Comparison of ENCODE assay signal across 8 cellular contexts in genomic region chr3:4985330-4986174, GRCh38. TPM values are rescaled to one million over a fixed set of nuclear protein-coding genes. Genes with fewer than 3 reads are reported as not detected.
DNase-seq lines count a peak whose midpoint lies in the region; ATAC-seq, FAIRE-seq and TF ChIP-seq lines count a peak whose summit lies in the region.

No MANE protein-coding gene starts in this region.

- H3K27me3 ChIP-seq in ACC112 (ENCODE audit: insufficient read depth, low read length), result no peaks in the 10 kb centered on the region
- H3K27me3 ChIP-seq in adipocyte (replicated peaks; ENCODE audit: control insufficient read depth, insufficient read depth, low read length), result no peaks in the 10 kb centered on the region
- no peaks in the 10 kb centered on the region for H3K27me3 ChIP-seq in keratinocyte (ENCODE audit: control insufficient read depth, extremely low read depth, insufficient read depth, low read length)
- no peaks in the 10 kb centered on the region for H3K27me3 ChIP-seq in stomach smooth muscle (ENCODE audit: control insufficient read depth in 1 of 2, insufficient read depth in 2 of 2, low read length in 2 of 2)

- H3K9me3 ChIP-seq in adipocyte (ENCODE audit: control insufficient read depth, low read length) (no peaks in the 10 kb centered on the region), keratinocyte (ENCODE audit: control insufficient read depth, low read depth, low read length) (no peaks in the 10 kb centered on the region), stomach smooth muscle (ENCODE audit: control insufficient read depth in 2 of 2, low read length in 2 of 2) (no peaks in the 10 kb centered on the region)

- peak overlapping the region; percentile 6; the same call in 1 of the 2 replicates for H3K4me3 ChIP-seq in ACC112 (ENCODE audit: low read depth, low read length)
- no peak overlapping the region for H3K4me3 ChIP-seq in adipocyte (ENCODE audit: low read length)
- peak overlapping the region in 2 of 3 experiments; percentile 11 to 29 for H3K4me3 ChIP-seq in keratinocyte (ENCODE audit: control insufficient read depth in 2 of 3, extremely low read depth in 1 of 3, insufficient read depth in 2 of 3, low read depth in 1 of 3, low read length in 3 of 3)
- H3K4me3 ChIP-seq in stomach smooth muscle (ENCODE audit: low read length in 2 of 2), result peak overlapping the region in 1 of 2 donors; percentile 31

- peak overlapping the region; percentile 53 for H3K4me2 ChIP-seq in keratinocyte (ENCODE audit: control insufficient read depth, extremely low read depth, insufficient read depth, low read depth, low read length)

- ATAC-seq in HG02798 (IDR thresholded peaks at IDR 0.05; ENCODE audit: poor library complexity, unreplicated experiment), result no peak

- H3K4me1 ChIP-seq in ACC112 (ENCODE audit: control insufficient read depth, insufficient read depth, low read length, unreplicated experiment), result peaks cover 58% of the 10 kb centered on the region
- peaks cover 69% of the 10 kb centered on the region for H3K4me1 ChIP-seq in adipocyte (ENCODE audit: control insufficient read depth, insufficient read depth, low read length)
- peaks cover 59% of the 10 kb centered on the region for H3K4me1 ChIP-seq in keratinocyte (ENCODE audit: control insufficient read depth, extremely low read depth, insufficient read depth, low read length)
- peaks cover 54% of the 10 kb centered on the region for H3K4me1 ChIP-seq in stomach smooth muscle (ENCODE audit: control insufficient read depth, insufficient read depth, low read length)

- peaks cover 24% of the 10 kb centered on the region for H3K36me3 ChIP-seq in ACC112 (ENCODE audit: insufficient read depth, low read length)
- peaks cover 21% of the 10 kb centered on the region for H3K36me3 ChIP-seq in adipocyte (ENCODE audit: control insufficient read depth, insufficient read depth, low read length, severe bottlenecking)
- peaks cover 10 to 18% of the 10 kb centered on the region in 2 experiments for H3K36me3 ChIP-seq in keratinocyte (ENCODE audit: control insufficient read depth in 2 of 2, extremely low read depth in 1 of 2, insufficient read depth in 2 of 2, low read length in 2 of 2)
- H3K36me3 ChIP-seq in stomach smooth muscle (ENCODE audit: control insufficient read depth in 2 of 2, insufficient read depth in 2 of 2, low read length in 2 of 2), result peaks cover 17 to 28% of the 10 kb centered on the region in 2 donors

- H3K79me2 ChIP-seq in ACC112 (ENCODE audit: control insufficient read depth, insufficient read depth, low read length, unreplicated experiment) (peaks cover 40% of the 10 kb centered on the region), keratinocyte (ENCODE audit: control insufficient read depth, insufficient read depth, low read length) (peaks cover 35% of the 10 kb centered on the region)

- H4K20me1 ChIP-seq in keratinocyte (ENCODE audit: control insufficient read depth, extremely low read depth, insufficient read depth, low read length), result no peaks in the 10 kb centered on the region

- no peaks in the 10 kb centered on the region for H3K9me1 ChIP-seq in keratinocyte (ENCODE audit: control insufficient read depth, extremely low read depth, insufficient read depth, low read length)

- dilution Hi-C loops in keratinocyte (cut with MboI; ENCODE audit: extremely low pct_ligation_motif_present, low sequenced_read_pairs), result loop anchor here (10.0 kb wide), 1 partner anchor 271 kb away; no protein-coding TSS in a partner anchor

- H2AFZ ChIP-seq in ACC112 (ENCODE audit: low read length, unreplicated experiment), result no peak overlapping the region
- no peak overlapping the region for H2AFZ ChIP-seq in keratinocyte (ENCODE audit: control insufficient read depth, low read length)

- H3K27ac ChIP-seq in ACC112 (ENCODE audit: low read depth, low read length), result peak overlapping the region; percentile 96
- peak overlapping the region; percentile 88 for H3K27ac ChIP-seq in keratinocyte (ENCODE audit: control insufficient read depth, insufficient read depth, low read length)
- H3K27ac ChIP-seq in stomach smooth muscle (ENCODE audit: low read length), result peak overlapping the region; percentile 96

- H3K9ac ChIP-seq in adipocyte (ENCODE audit: low read length) (no peak overlapping the region), keratinocyte (ENCODE audit: control insufficient read depth, extremely low read depth, insufficient read depth, low read length) (peak overlapping the region; percentile 100), stomach smooth muscle (ENCODE audit: low read length in 2 of 2) (peak overlapping the region in 1 of 2 donors; percentile 70)

- DNase-seq in HK-2 (ENCODE audit: unreplicated experiment) (peak; percentile 76), adipocyte (ENCODE audit: low read depth) (peak; percentile 54), keratinocyte (ENCODE audit: low read depth, low spot score) (no peak), AG08396 (ENCODE audit: low spot score) (no peak), iPS-NIHi11 (ENCODE audit: low spot score) (no peak)

- FAIRE-seq in keratinocyte (lab: Jason Lieb, UNC), result peak; percentile 32

- no peak for TF ChIP-seq CTCF in keratinocyte (optimal IDR thresholded peaks at IDR 0.05 in 1 of 3, IDR thresholded peaks at IDR 0.05 in 1 of 3, conservative IDR thresholded peaks at IDR 0.05 in 1 of 3; ENCODE audit: extremely low read depth in 1 of 3, insufficient read depth in 2 of 3, low read length in 3 of 3)

RNA-seq across cellular contexts. Expression of gene BHLHE40, which starts 6.3 kb away (rescaled TPM):
- 73.9 to 95.7 TPM (median 74.3 TPM) in 3 replicates for polyA plus RNA-seq in keratinocyte
- 84.5 TPM for polyA plus RNA-seq in keratinocyte (2011; ENCODE audit: low read depth)
- 52.6 and 66.7 TPM in 2 replicates for polyA plus RNA-seq in keratinocyte (2011; cell fraction: cytosol; rRNA removed)
- polyA plus RNA-seq in keratinocyte (2011; cell fraction: nucleus; rRNA removed), result 296 and 339 TPM in 2 replicates
- 87.7 and 181 TPM in 2 replicates for polyA plus RNA-seq in keratinocyte (2012; ENCODE audit: low replicate concordance)
- 73.6 to 138 TPM (median 96.1 TPM) in 3 replicates for polyA minus RNA-seq in keratinocyte
- polyA minus RNA-seq in keratinocyte (2011; cell fraction: cytosol; rRNA and poly(A)+ RNA removed), result 67.1 TPM
- polyA minus RNA-seq in keratinocyte (2011; cell fraction: nucleus; rRNA and poly(A)+ RNA removed), result 131 and 207 TPM in 2 replicates

Comparison
In these comparisons a context has a peak if more than half of its experiments do, and no peak if none do; other contexts are left out.
1. DNase-seq: peak in HK-2 (single experiment) and adipocyte (single experiment); none in keratinocyte (single experiment), AG08396 (single experiment) and iPS-NIHi11 (single experiment).
2. Peak in every context shown above with its lines, with median percentiles within 50 percentile points of each other: H3K27ac ChIP-seq.